ENCODE assay signal across 7 cellular contexts in the genomic region with DNA sequence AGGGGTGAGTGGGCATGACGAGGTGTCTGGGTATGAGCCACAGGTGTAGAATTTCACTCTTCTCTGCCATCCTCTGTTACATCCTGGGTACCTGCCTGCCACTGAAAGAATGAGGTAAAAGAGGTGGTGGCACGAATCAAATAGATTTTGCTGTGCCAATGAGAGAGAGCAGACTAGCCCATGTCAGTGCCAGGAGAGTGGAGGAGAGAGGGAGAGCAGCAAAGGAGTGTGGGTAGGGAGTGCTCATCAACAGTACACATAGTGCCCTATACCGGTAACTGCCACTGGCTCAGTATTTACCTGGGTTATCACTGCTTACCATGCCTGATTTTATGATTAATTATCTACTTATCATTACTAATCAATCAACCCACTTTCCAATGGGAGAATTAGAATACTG. TPM values are rescaled to one million over a fixed set of nuclear protein-coding genes. Genes with fewer than 3 reads are reported as not detected.
"Had no signal": no experiment of that assay in that cellular context is flagged by ENCODE, and none has a peak within 500 bp of the region (broad histone marks: within the 10 kb centered on the region; RNA-seq: fewer than 3 reads in every experiment).

No MANE protein-coding gene starts in this region.

RNA-seq across cellular contexts. Expression of a gene that starts 47.9 kb away (rescaled TPM):
- total RNA-seq: GM23338, H1, H9, HFFc6, HT1080, IMR-90 had no signal
- polyA plus RNA-seq: GM23338, IMR-90, K562 had no signal
